Comparison of ENCODE assay signal across 1 cellular context in the genomic region with DNA sequence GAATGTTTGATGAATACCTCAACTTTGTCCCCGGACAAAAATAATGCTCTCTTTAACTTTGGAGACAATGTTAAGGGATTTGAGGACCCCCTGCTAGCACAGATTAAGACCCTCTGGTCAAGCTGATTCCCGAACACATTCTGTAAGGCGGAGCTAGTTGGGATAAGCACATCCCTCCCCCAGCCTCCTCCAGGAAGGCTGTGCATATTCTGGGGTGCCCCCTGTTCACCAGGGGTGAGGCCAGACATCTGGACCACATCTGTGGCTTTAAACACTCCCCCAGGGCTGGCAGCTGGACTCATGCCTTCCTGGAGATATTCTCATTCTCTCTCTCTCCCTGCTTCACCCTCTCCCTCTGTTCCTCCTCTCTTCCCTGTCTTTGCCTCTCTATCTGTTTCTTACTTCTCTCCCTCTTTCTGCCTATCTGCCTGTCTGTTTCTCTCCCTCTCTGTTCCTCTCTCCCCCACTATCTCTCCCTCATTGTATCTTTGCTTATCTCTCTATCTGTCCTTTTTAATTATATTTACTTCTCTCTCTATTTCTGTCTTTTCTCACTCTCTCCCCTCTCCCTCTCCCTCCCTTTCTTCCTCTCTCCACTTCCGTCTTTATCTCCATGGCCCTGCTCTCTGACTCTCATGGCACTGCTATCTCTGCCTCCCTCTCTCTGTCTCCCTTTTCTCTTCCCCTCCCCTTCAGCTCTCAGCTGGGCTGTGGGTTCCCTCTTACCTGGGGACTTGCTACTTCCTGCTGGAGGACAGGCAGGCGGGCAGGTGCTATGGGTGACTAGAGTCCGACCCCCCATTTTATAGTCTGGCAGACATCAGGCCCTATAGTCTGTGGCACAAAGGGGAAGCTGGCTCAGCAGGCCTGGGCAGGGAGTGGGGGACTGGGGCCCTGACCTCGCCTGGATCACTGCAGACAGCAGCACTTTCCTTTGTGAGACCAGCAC.
TF ChIP-seq lines count a peak whose summit lies in the region.

Gene CRYBB1 (minus strand): TSS at position 777 of the 949 bp plus-strand sequence. CDS start 1,708 bp downstream, outside the sequence.

TF ChIP-seq in K562, 482 proteins besides CTCF, POLR2A, EP300 and RAD21 (continued from another document and continues in another):
- TF ChIP-seq ZBTB9 (CRISPR knock-in tag; IDR thresholded peaks at IDR 0.05) (no peak), ZEB2 (IDR thresholded peaks at IDR 0.05) (peak; percentile 61), AFF1 (IDR thresholded peaks at IDR 0.05; ENCODE audit: low read depth in 1 of 2, partially characterized antibody in 2 of 2) (peak; percentile 36 to 56), DACH1 (IDR thresholded peaks at IDR 0.05; ENCODE audit: partially characterized antibody) (peak; percentile 13), TRIM28 (IDR thresholded peaks at IDR 0.05) (peak; percentile 39; the same call in 1 of the 2 replicates), NCOA1 (IDR thresholded peaks at IDR 0.05; ENCODE audit: low read depth) (peak; percentile 31; the same call in 1 of the 2 replicates), BRD9 (IDR thresholded peaks at IDR 0.05; ENCODE audit: low read depth, partially characterized antibody) (peak; percentile 75), EHMT2 (IDR thresholded peaks at IDR 0.05) (peak; percentile 63; the same call in 1 of the 2 replicates), LEF1 (IDR thresholded peaks at IDR 0.05) (peak; percentile 38; the same call in 1 of the 2 replicates), ZNF592 (IDR thresholded peaks at IDR 0.05) (peak; percentile 54; the same call in 1 of the 2 replicates), TGIF2 (CRISPR knock-in tag; IDR thresholded peaks at IDR 0.05) (no peak), TFAP4 (CRISPR knock-in tag; IDR thresholded peaks at IDR 0.05; ENCODE audit: borderline replicate concordance) (peak; percentile 72), MAZ (CRISPR knock-in tag; conservative IDR thresholded peaks at IDR 0.05 in 1 of 2, IDR thresholded peaks at IDR 0.05 in 1 of 2) (no peak), HSF4 (CRISPR knock-in tag; IDR thresholded peaks at IDR 0.05; ENCODE audit: borderline replicate concordance) (no peak), HDAC2 (IDR thresholded peaks at IDR 0.05) (peak; percentile 56; the same call in 1 of the 2 replicates), PYGO2 (tag; IDR thresholded peaks at IDR 0.05) (no peak), ZNF3 (CRISPR knock-in tag; IDR thresholded peaks at IDR 0.05) (no peak), POLR2H (tag; IDR thresholded peaks at IDR 0.05; ENCODE audit: low read depth) (no peak), CBX2 (IDR thresholded peaks at IDR 0.05; ENCODE audit: insufficient read depth, low read length, poor library complexity, severe bottlenecking) (no peak), FOXK2 (conservative IDR thresholded peaks at IDR 0.05 in 1 of 2, IDR thresholded peaks at IDR 0.05 in 1 of 2; ENCODE audit: low read depth in 2 of 2) (0 out of 4 replicates have a peak, but pooled peaks of 1 of the 2 experiments have one; percentile 31), STAT5A (IDR thresholded peaks at IDR 0.05; ENCODE audit: borderline replicate concordance, low read length) (no peak), SMARCC2 (IDR thresholded peaks at IDR 0.05; ENCODE audit: low read depth) (0 out of 2 replicates have a peak, but pooled peaks have one; percentile 52), MIER1 (IDR thresholded peaks at IDR 0.05; ENCODE audit: low read depth) (0 out of 2 replicates have a peak, but pooled peaks have one; percentile 40), PKNOX1 (IDR thresholded peaks at IDR 0.05) (0 out of 2 replicates have a peak, but pooled peaks have one; percentile 14), DMBX1 (CRISPR knock-in tag; IDR thresholded peaks at IDR 0.05; ENCODE audit: borderline replicate concordance) (no peak), ZNF512 (tag; IDR thresholded peaks at IDR 0.05) (peak; percentile 35; the same call in 1 of the 2 replicates), ARID2 (IDR thresholded peaks at IDR 0.05) (peak; percentile 56; the same call in 1 of the 2 replicates), ELF4 (CRISPR knock-in tag; IDR thresholded peaks at IDR 0.05) (peak; percentile 87), KDM5B (IDR thresholded peaks at IDR 0.05; ENCODE audit: insufficient replicate concordance, low read depth, low read length) (no peak)
- TF ChIP-seq, protein P1, sequence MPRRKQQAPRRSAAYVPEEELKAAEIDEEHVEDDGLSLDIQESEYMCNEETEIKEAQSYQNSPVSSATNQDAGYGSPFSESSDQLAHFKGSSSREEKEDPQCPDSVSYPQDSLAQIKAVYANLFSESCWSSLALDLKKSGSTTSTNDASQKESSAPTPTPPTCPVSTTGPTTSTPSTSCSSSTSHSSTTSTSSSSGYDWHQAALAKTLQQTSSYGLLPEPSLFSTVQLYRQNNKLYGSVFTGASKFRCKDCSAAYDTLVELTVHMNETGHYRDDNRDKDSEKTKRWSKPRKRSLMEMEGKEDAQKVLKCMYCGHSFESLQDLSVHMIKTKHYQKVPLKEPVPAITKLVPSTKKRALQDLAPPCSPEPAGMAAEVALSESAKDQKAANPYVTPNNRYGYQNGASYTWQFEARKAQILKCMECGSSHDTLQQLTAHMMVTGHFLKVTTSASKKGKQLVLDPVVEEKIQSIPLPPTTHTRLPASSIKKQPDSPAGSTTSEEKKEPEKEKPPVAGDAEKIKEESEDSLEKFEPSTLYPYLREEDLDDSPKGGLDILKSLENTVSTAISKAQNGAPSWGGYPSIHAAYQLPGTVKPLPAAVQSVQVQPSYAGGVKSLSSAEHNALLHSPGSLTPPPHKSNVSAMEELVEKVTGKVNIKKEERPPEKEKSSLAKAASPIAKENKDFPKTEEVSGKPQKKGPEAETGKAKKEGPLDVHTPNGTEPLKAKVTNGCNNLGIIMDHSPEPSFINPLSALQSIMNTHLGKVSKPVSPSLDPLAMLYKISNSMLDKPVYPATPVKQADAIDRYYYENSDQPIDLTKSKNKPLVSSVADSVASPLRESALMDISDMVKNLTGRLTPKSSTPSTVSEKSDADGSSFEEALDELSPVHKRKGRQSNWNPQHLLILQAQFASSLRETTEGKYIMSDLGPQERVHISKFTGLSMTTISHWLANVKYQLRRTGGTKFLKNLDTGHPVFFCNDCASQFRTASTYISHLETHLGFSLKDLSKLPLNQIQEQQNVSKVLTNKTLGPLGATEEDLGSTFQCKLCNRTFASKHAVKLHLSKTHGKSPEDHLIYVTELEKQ (CRISPR knock-in tag; IDR thresholded peaks at IDR 0.05), result no peak
- TF ChIP-seq, protein P2, sequence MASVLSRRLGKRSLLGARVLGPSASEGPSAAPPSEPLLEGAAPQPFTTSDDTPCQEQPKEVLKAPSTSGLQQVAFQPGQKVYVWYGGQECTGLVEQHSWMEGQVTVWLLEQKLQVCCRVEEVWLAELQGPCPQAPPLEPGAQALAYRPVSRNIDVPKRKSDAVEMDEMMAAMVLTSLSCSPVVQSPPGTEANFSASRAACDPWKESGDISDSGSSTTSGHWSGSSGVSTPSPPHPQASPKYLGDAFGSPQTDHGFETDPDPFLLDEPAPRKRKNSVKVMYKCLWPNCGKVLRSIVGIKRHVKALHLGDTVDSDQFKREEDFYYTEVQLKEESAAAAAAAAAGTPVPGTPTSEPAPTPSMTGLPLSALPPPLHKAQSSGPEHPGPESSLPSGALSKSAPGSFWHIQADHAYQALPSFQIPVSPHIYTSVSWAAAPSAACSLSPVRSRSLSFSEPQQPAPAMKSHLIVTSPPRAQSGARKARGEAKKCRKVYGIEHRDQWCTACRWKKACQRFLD (CRISPR knock-in tag; IDR thresholded peaks at IDR 0.05), result 0 out of 2 replicates have a peak, but pooled peaks have one; percentile 22
- TF ChIP-seq, protein P3, sequence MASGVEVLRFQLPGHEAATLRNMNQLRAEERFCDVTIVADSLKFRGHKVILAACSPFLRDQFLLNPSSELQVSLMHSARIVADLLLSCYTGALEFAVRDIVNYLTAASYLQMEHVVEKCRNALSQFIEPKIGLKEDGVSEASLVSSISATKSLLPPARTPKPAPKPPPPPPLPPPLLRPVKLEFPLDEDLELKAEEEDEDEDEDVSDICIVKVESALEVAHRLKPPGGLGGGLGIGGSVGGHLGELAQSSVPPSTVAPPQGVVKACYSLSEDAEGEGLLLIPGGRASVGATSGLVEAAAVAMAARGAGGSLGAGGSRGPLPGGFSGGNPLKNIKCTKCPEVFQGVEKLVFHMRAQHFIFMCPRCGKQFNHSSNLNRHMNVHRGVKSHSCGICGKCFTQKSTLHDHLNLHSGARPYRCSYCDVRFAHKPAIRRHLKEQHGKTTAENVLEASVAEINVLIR (CRISPR knock-in tag; IDR thresholded peaks at IDR 0.05), result no peak
